In genomic region chrX:622104-622503, GRCh38 we compare ENCODE assay signal across 1 cellular context.
A peak's percentile ranks its signal among the peaks of the same experiment; 100 is the strongest.
TF ChIP-seq lines count a peak whose summit lies in the region.

No MANE protein-coding gene starts in this region.

TF ChIP-seq in H1, 55 proteins besides CTCF, POLR2A, EP300 and RAD21:
- TF ChIP-seq RNF2 (IDR thresholded peaks at IDR 0.05; ENCODE audit: borderline replicate concordance, low read depth, low read length, missing control alignments, poor library complexity, severe bottlenecking) (no peak), MAFK (IDR thresholded peaks at IDR 0.05; ENCODE audit: low read depth, low read length) (no peak), E2F6 (IDR thresholded peaks at IDR 0.05) (no peak), CBX8 (IDR thresholded peaks at IDR 0.05; ENCODE audit: borderline replicate concordance, low read depth, low read length) (peak; percentile 68; the same call in 1 of the 2 replicates), BACH1 (IDR thresholded peaks at IDR 0.05; ENCODE audit: low read length) (no peak), SIN3A (conservative IDR thresholded peaks at IDR 0.05 in 1 of 2, IDR thresholded peaks at IDR 0.05 in 1 of 2; ENCODE audit: low read depth in 1 of 2, low read length in 2 of 2) (no peak)
TF ChIP-seq in H1: peak in this region for 1.
